22 cellular contexts compared by ENCODE assay signal in genomic region chr11:74479340-74480123, GRCh38. TPM values are rescaled to one million over a fixed set of nuclear protein-coding genes. Genes with fewer than 3 reads are reported as not detected.
DNase-seq lines count a peak whose midpoint lies in the region; ATAC-seq, FAIRE-seq and TF ChIP-seq lines count a peak whose summit lies in the region.
"Had no signal": no experiment of that assay in that cellular context is flagged by ENCODE, and none has a peak within 500 bp of the region (broad histone marks: within the 10 kb centered on the region; RNA-seq: fewer than 3 reads in every experiment).

No MANE protein-coding gene starts in this region.

- TF ChIP-seq POLR2A in HepG2 (IDR thresholded peaks at IDR 0.05; ENCODE audit: insufficient read depth in 1 of 2, low read depth in 2 of 2, low read length in 2 of 2) = no peak
- no peak for TF ChIP-seq POLR2A in right lobe of liver (IDR thresholded peaks at IDR 0.05)
- no peak for TF ChIP-seq POLR2A in H1 (IDR thresholded peaks at IDR 0.05; ENCODE audit: control extremely low read depth in 1 of 2, low read depth in 2 of 2, low read length in 2 of 2)

- TF ChIP-seq RAD21 in HepG2 (CRISPR knock-in tag; IDR thresholded peaks at IDR 0.05) (no peak), H1 (IDR thresholded peaks at IDR 0.05 in 1 of 2, conservative IDR thresholded peaks at IDR 0.05 in 1 of 2; ENCODE audit: low read depth in 2 of 2, low read length in 2 of 2) (no peak)

- no peaks in the 10 kb centered on the region for H3K36me3 ChIP-seq in HepG2 (replicated peaks in 1 of 2; ENCODE audit: control insufficient read depth in 1 of 2, insufficient read depth in 2 of 2, low read length in 2 of 2)
- H3K36me3 ChIP-seq in right lobe of liver = no peaks in the 10 kb centered on the region
- no peaks in the 10 kb centered on the region for H3K36me3 ChIP-seq in PC-3 (ENCODE audit: low read depth, low read length)
- no peaks in the 10 kb centered on the region for H3K36me3 ChIP-seq in H1 (ENCODE audit: control insufficient read depth in 2 of 4, insufficient read depth in 4 of 4, low read length in 3 of 4)

- H2BK15ac ChIP-seq in H1 (ENCODE audit: low read length) = no peak overlapping the region

- no peaks in the 10 kb centered on the region for H3F3A ChIP-seq in PC-3 (ENCODE audit: low read length, unreplicated experiment)

- no peak for DNase-seq in HepG2 (ENCODE audit: low spot score)
- DNase-seq in right lobe of liver = no peak
- no peak for DNase-seq in PC-3
- DNase-seq in H1 (ENCODE audit: low read depth in 1 of 2, low spot score in 2 of 2) = no peak
- DNase-seq in NCI-H1436 treated with DMSO at 0.1 percent for 48 hours (lab: John Stamatoyannopoulos, UW) = no peak
- DNase-seq in stimulated activated CD4-positive, alpha-beta T cell treated with anti-CD3 and anti-CD28 coated beads, Interleukin-4, amount 100 ng/mL, for 24 hours = no peak
- DNase-seq: 8988T; AML-193; C1 segment of cervical spinal cord; CD8-positive, alpha-beta T cell; H7; HFFc6; MV-4-11; NCI-H1694 treated with DMSO at 0.1 percent for 48 hours; NCI-H2081 treated with DMSO at 0.1 percent for 48 hours; NCI-H2171 treated with DMSO at 0.1 percent for 48 hours; NCI-H524 treated with DMSO at 0.1 percent for 48 hours; T-cell had no signal

- H3K27ac ChIP-seq in HepG2 (ENCODE audit: extremely low read length, insufficient read depth, low read length) (no peak overlapping the region), right lobe of liver (no peak overlapping the region), PC-3 (ENCODE audit: low read length) (peak overlapping the region; percentile 16; the same call in 1 of the 2 replicates), H1 (ENCODE audit: low read depth, low read length) (no peak overlapping the region)

- H3K9me2 ChIP-seq in PC-3 (replicated peaks; ENCODE audit: low read length) = no peaks in the 10 kb centered on the region

- no peak overlapping the region for H4K8ac ChIP-seq in H1 (ENCODE audit: extremely low read depth, insufficient read depth, low read length)

- H3K79me2 ChIP-seq in HepG2 (ENCODE audit: insufficient read depth, low read length) (no peaks in the 10 kb centered on the region), PC-3 (ENCODE audit: low read length) (no peaks in the 10 kb centered on the region), H1 (ENCODE audit: control insufficient read depth in 1 of 2, insufficient read depth in 2 of 2, low read length in 2 of 2) (no peaks in the 10 kb centered on the region)

- H3K79me1 ChIP-seq in H1 (ENCODE audit: low read depth, low read length) = no peaks in the 10 kb centered on the region

- TF ChIP-seq EP300 in HepG2 (IDR thresholded peaks at IDR 0.05; ENCODE audit: low read depth in 2 of 2, low read length in 2 of 2) (no peak), HepG2 (CRISPR knock-in tag; IDR thresholded peaks at IDR 0.05; ENCODE audit: borderline replicate concordance) (no peak), H1 (IDR thresholded peaks at IDR 0.05; ENCODE audit: borderline replicate concordance in 1 of 2, low read depth in 2 of 2, low read length in 2 of 2) (no peak)

- no peaks in the 10 kb centered on the region for H3K9me3 ChIP-seq in HepG2 (ENCODE audit: low read length)
- H3K9me3 ChIP-seq in right lobe of liver = no peaks in the 10 kb centered on the region
- no peaks in the 10 kb centered on the region for H3K9me3 ChIP-seq in PC-3 (ENCODE audit: low read length)
- H3K9me3 ChIP-seq in H1 (ENCODE audit: insufficient read depth in 2 of 2, low read depth in 1 of 2, low read length in 1 of 2) = no peaks in the 10 kb centered on the region

- H3K23me2 ChIP-seq in H1 (ENCODE audit: low read depth, low read length) = no peaks in the 10 kb centered on the region

- H2AK5ac ChIP-seq in H1 (ENCODE audit: low read depth, low read length) = no peak overlapping the region

- H2BK12ac ChIP-seq in H1 (ENCODE audit: low read depth, low read length) = no peak overlapping the region

- H3K4me3 ChIP-seq in HepG2 (replicated peaks in 1 of 3; ENCODE audit: insufficient read depth in 1 of 3, low read depth in 2 of 3, low read length in 3 of 3) (no peak overlapping the region), right lobe of liver (no peak overlapping the region), PC-3 (ENCODE audit: low read length) (no peak overlapping the region), H1 (ENCODE audit: extremely low read depth in 1 of 4, insufficient read depth in 2 of 4, low read depth in 3 of 4, low read length in 4 of 4) (no peak overlapping the region)

- no peak overlapping the region for H3K4ac ChIP-seq in H1 (replicated peaks; ENCODE audit: insufficient read length, low read depth, low read length)

- no peak overlapping the region for H3K56ac ChIP-seq in H1 (replicated peaks; ENCODE audit: insufficient read length, low read depth, low read length)

- CTCF ChIA-PET in HepG2 (lab: Yijun Ruan, JAX; ENCODE audit: low intra/inter-chr PET ratio, low total read pairs) = no interaction called here
- CTCF ChIA-PET in PC-3 (lab: Charles Lee) = interaction anchor here (0.6 kb wide), 2 partner anchors 13 to 107 kb away, joined by 4 to 6 read pairs; no protein-coding TSS in a partner anchor
- CTCF ChIA-PET in H1 (lab: Charles Lee; ENCODE audit: partially characterized antibody) = interaction anchor here (0.6 to 1.4 kb wide), 5 partner anchors 16 to 90 kb away, joined by 3 to 6 read pairs (median 4); no protein-coding TSS in a partner anchor

- intact Hi-C loops in HepG2 (cut with micrococcal nuclease; ENCODE audit: unreplicated experiment) (no loop called here), right lobe of liver (cut with DNase I) (no loop called here), PC-3 (cut with micrococcal nuclease) (no loop called here)

- no peak overlapping the region for H3K23ac ChIP-seq in H1 (ENCODE audit: insufficient read length)

- BruUV-seq in HepG2 (replicated peaks; lab: Mats Ljungman, UMichigan) (no TSS peak), PC-3 (replicated peaks; lab: Mats Ljungman, UMichigan) (no TSS peak)

- TF ChIP-seq CTCF in HepG2 (CRISPR knock-in tag; IDR thresholded peaks at IDR 0.05) (no peak), right lobe of liver (IDR thresholded peaks at IDR 0.05) (no peak), PC-3 (conservative IDR thresholded peaks at IDR 0.05; ENCODE audit: low read depth, low read length) (no peak), H1 (IDR thresholded peaks at IDR 0.05; ENCODE audit: control extremely low read depth in 1 of 3, insufficient read depth in 1 of 3, low read depth in 1 of 3, low read length in 3 of 3) (no peak)

- FAIRE-seq in HepG2 (lab: Jason Lieb, UNC) = no peak
- FAIRE-seq in H1 (lab: Jason Lieb, UNC) = no peak
- FAIRE-seq: G401.6 had no signal

- no peak overlapping the region for H4K5ac ChIP-seq in H1 (ENCODE audit: insufficient read length, low read depth, low read length)

- no peak overlapping the region for H3K18ac ChIP-seq in H1 (ENCODE audit: extremely low read depth, low read length)

- in situ Hi-C loops in HepG2 (cut with HindIII; ENCODE audit: extremely low pct_ligation_motif_present, low pct_unique_long_range_greater_than_20kb) = no loop called here

- no peak for ATAC-seq in HepG2
- no peak for ATAC-seq in right lobe of liver
- ATAC-seq in PC-3 = no peak
- no peak for ATAC-seq in GM21528 (IDR thresholded peaks at IDR 0.05; ENCODE audit: low FRiP score, unreplicated experiment)
- ATAC-seq: CD8-positive, alpha-beta T cell; Right ventricle myocardium inferior; T-cell had no signal

- no peak overlapping the region for H2BK5ac ChIP-seq in H1 (ENCODE audit: low read depth, low read length)

- 8% methylated on average over 9 of the region's 9 CpGs for WGBS in HepG2 (ENCODE audit: low lambda C conversion rate)
- 60% methylated on average over 9 of the region's 9 CpGs for WGBS in right lobe of liver (ENCODE audit: insufficient coverage, low coverage, low lambda C conversion rate, missing lambda C conversion rate)
- WGBS in H1 (ENCODE audit: extremely low coverage in 1 of 2, insufficient coverage in 1 of 2, insufficient read length in 1 of 2, insufficient replicate concordance in 2 of 2, low coverage in 1 of 2, low lambda C conversion rate in 2 of 2, missing lambda C conversion rate in 1 of 2), 2 experiments = 91% methylated on average over 9 of the region's 9 CpGs; no CpG with 5 or more reads in 1 of the 2 experiments

- H3K27me3 ChIP-seq in HepG2 (ENCODE audit: control insufficient read depth in 1 of 2, insufficient read depth in 2 of 2, low read length in 2 of 2) (no peaks in the 10 kb centered on the region), right lobe of liver (no peaks in the 10 kb centered on the region), PC-3 (ENCODE audit: low read length) (no peaks in the 10 kb centered on the region), H1 (replicated peaks in 1 of 4; ENCODE audit: control insufficient read depth in 3 of 4, extremely low read depth in 1 of 4, insufficient read depth in 3 of 4, low read length in 3 of 4) (no peaks in the 10 kb centered on the region)

- no peak overlapping the region for H3K9ac ChIP-seq in HepG2 (ENCODE audit: insufficient read depth, low read depth, low read length)
- no peak overlapping the region for H3K9ac ChIP-seq in PC-3 (ENCODE audit: low read length)
- no peak overlapping the region for H3K9ac ChIP-seq in H1 (replicated peaks in 1 of 4; ENCODE audit: extremely low read depth in 1 of 4, low read depth in 3 of 4, low read length in 3 of 4)

- H2BK20ac ChIP-seq in H1 (ENCODE audit: low read length) = no peak overlapping the region

- H3K4me2 ChIP-seq in HepG2 (ENCODE audit: low read depth, low read length) = peak overlapping the region; percentile 51
- H3K4me2 ChIP-seq in PC-3 (ENCODE audit: low read length) = no peak overlapping the region
- no peak overlapping the region for H3K4me2 ChIP-seq in H1 (ENCODE audit: insufficient read depth in 1 of 2, low read depth in 2 of 2, low read length in 2 of 2)

- H4K20me1 ChIP-seq in HepG2 (ENCODE audit: insufficient read depth, low read length) (no peaks in the 10 kb centered on the region), PC-3 (ENCODE audit: low read length) (no peaks in the 10 kb centered on the region), H1 (replicated peaks in 1 of 2; ENCODE audit: control insufficient read depth in 1 of 2, insufficient read depth in 2 of 2, low read length in 2 of 2) (no peaks in the 10 kb centered on the region)

- POLR2A ChIA-PET in HepG2 (lab: Yijun Ruan, JAX) = no interaction called here
- POLR2A ChIA-PET in PC-3 (lab: Charles Lee; ENCODE audit: unreplicated experiment) = no interaction called here
- POLR2A ChIA-PET in H1 (lab: Charles Lee; ENCODE audit: partially characterized antibody) = interaction anchor here (0.7 to 1.8 kb wide), 2 partner anchors 13 to 92 kb away, joined by 3 to 7 read pairs; partner anchors contain the start of gene LIPT2

- no peak overlapping the region for H4K91ac ChIP-seq in H1 (replicated peaks; ENCODE audit: insufficient read length, low read length)

- H2BK120ac ChIP-seq in H1 (replicated peaks; ENCODE audit: low read depth, low read length) = no peak overlapping the region

- H3K14ac ChIP-seq in H1 (ENCODE audit: insufficient read length) = no peak overlapping the region

- peaks cover 30% of the 10 kb centered on the region for H3K4me1 ChIP-seq in HepG2 (ENCODE audit: insufficient read depth, low read length)
- H3K4me1 ChIP-seq in right lobe of liver = no peaks in the 10 kb centered on the region
- peaks cover 8% of the 10 kb centered on the region for H3K4me1 ChIP-seq in PC-3 (ENCODE audit: insufficient read depth, low read length)
- H3K4me1 ChIP-seq in H1 (replicated peaks in 1 of 4; ENCODE audit: control insufficient read depth in 3 of 4, insufficient read depth in 4 of 4, low read length in 3 of 4) = no peaks in the 10 kb centered on the region

- peak overlapping the region; percentile 42 for H2AFZ ChIP-seq in HepG2 (ENCODE audit: low read length)
- 0 out of 2 replicates have a peak overlapping the region, but pooled peaks have one; percentile 37 for H2AFZ ChIP-seq in PC-3 (ENCODE audit: low read length)
- H2AFZ ChIP-seq in H1 (ENCODE audit: low read length) = no peak overlapping the region

RNA-seq across cellular contexts. Expression of gene KCNE3, which starts 12.2 kb away (rescaled TPM):
- total RNA-seq in HepG2 (2016; rRNA removed; fragmentation: Illumina TruSeq; extraction: Trizol) (0.33 and 0.41 TPM in 2 replicates), right lobe of liver (1 to 10 TPM; 1.3 to 7.6 (median 4.8) TPM), PC-3 (2014; rRNA removed) (0.58 and 0.73 TPM in 2 replicates)
- 0.09 TPM in 1 of 2 replicates, not detected in the other for total RNA-seq in HepG2 (2016; cell fraction: cytosol; rRNA removed; fragmentation: Illumina TruSeq; extraction: Trizol; ENCODE audit: low read depth)
- total RNA-seq in HepG2 (2016; cell fraction: insoluble cytoplasmic fraction; rRNA removed; fragmentation: Illumina TruSeq; extraction: Trizol) = 0.52 and 0.76 TPM in 2 replicates
- 0.31 and 0.43 TPM in 2 replicates for total RNA-seq in HepG2 (2016; cell fraction: membrane; rRNA removed; fragmentation: Illumina TruSeq; extraction: Trizol)
- total RNA-seq in HepG2 (2016; cell fraction: nucleus; rRNA removed; fragmentation: Illumina TruSeq; extraction: Trizol) = 0.16 and 0.25 TPM in 2 replicates
- polyA plus RNA-seq in HepG2 (2011; rRNA removed) (2.2 and 2.3 TPM in 2 replicates), H1 (2011; rRNA removed) (1.9 and 4.1 TPM in 2 replicates)
- polyA plus RNA-seq in HepG2 (2011; cell fraction: cytosol; rRNA removed) = 1.6 and 2.1 TPM in 2 replicates
- 1.1 and 1.2 TPM in 2 replicates for polyA plus RNA-seq in HepG2 (2011; cell fraction: nucleus; rRNA removed)
- polyA plus RNA-seq in HepG2 (2012) = 1.8 and 5.3 TPM in 2 replicates
- polyA plus RNA-seq in HepG2 (2016; cell fraction: cytosol; fragmentation: Illumina TruSeq; extraction: Trizol; ENCODE audit: low read depth) = 0.18 TPM in 1 of 2 replicates, not detected in the other
- polyA plus RNA-seq in HepG2 (2016; cell fraction: insoluble cytoplasmic fraction; fragmentation: Illumina TruSeq; extraction: Trizol; ENCODE audit: low read depth) = 0.40 and 0.46 TPM in 2 replicates
- polyA plus RNA-seq in HepG2 (2016; cell fraction: membrane; fragmentation: Illumina TruSeq; extraction: Trizol; ENCODE audit: low read depth) = 0.26 and 0.42 TPM in 2 replicates
- polyA plus RNA-seq in HepG2 (2016; cell fraction: nucleus; fragmentation: Illumina TruSeq; extraction: Trizol; ENCODE audit: insufficient read depth, low read depth) = 0.23 and 0.37 TPM in 2 replicates
- polyA minus RNA-seq in HepG2 (2011; rRNA and poly(A)+ RNA removed; ENCODE audit: low replicate concordance) = 5.6 TPM in 1 of 2 replicates, not detected in the other
- polyA minus RNA-seq in HepG2 (2011; cell fraction: cytosol; rRNA and poly(A)+ RNA removed) = 0.97 and 2.2 TPM in 2 replicates
- 0.52 and 0.62 TPM in 2 replicates for polyA minus RNA-seq in HepG2 (2011; cell fraction: nucleus; rRNA and poly(A)+ RNA removed)
- total RNA-seq in H1 (2021; fragmentation: NEBNext Ultra II Directional; extraction: Animal tissue kit (Norgen Biotek cat#: 25700)) = 2.8 and 3.5 TPM in 2 replicates
- polyA plus RNA-seq in H1 (2011; cell fraction: cytosol; rRNA removed) = 4.1 TPM
- polyA plus RNA-seq in H1 (2011; cell fraction: nucleus; rRNA removed) = 4.5 TPM
- 1.8 to 3.9 TPM (median 2.4 TPM) in 4 replicates for polyA plus RNA-seq in H1 (2012, experiment 1 of 2)
- polyA plus RNA-seq in H1 (2012, experiment 2 of 2) = 2.3 TPM
- 2.9 TPM for polyA plus RNA-seq in H1 (2013, experiment 1 of 2)
- 2.7 TPM for polyA plus RNA-seq in H1 (2013, experiment 2 of 2)
- polyA minus RNA-seq in H1 (2011; rRNA and poly(A)+ RNA removed) = 2.9 and 4.5 TPM in 2 replicates
- polyA minus RNA-seq in H1 (2011; cell fraction: cytosol; rRNA and poly(A)+ RNA removed) = 3.2 TPM
- 1.1 TPM for polyA minus RNA-seq in H1 (2011; cell fraction: nucleus; rRNA and poly(A)+ RNA removed)
- total RNA-seq: CD8-positive, alpha-beta T cell; OCI-LY7 had no signal

RNA-seq across cellular contexts. Expression of gene LIPT2, which starts 14.0 kb away (rescaled TPM):
- 3.0 and 5.6 TPM in 2 replicates for total RNA-seq in HepG2 (2016; rRNA removed; fragmentation: Illumina TruSeq; extraction: Trizol)
- total RNA-seq in HepG2 (2016; cell fraction: cytosol; rRNA removed; fragmentation: Illumina TruSeq; extraction: Trizol; ENCODE audit: low read depth) = 1.5 and 1.8 TPM in 2 replicates
- total RNA-seq in HepG2 (2016; cell fraction: insoluble cytoplasmic fraction; rRNA removed; fragmentation: Illumina TruSeq; extraction: Trizol) = 3.0 and 3.9 TPM in 2 replicates
- total RNA-seq in HepG2 (2016; cell fraction: membrane; rRNA removed; fragmentation: Illumina TruSeq; extraction: Trizol) = 1.8 and 2.3 TPM in 2 replicates
- total RNA-seq in HepG2 (2016; cell fraction: nucleus; rRNA removed; fragmentation: Illumina TruSeq; extraction: Trizol) = 1.1 and 2.9 TPM in 2 replicates
- polyA plus RNA-seq in HepG2 (2011; rRNA removed) = 4.8 and 5.6 TPM in 2 replicates
- polyA plus RNA-seq in HepG2 (2011; cell fraction: cytosol; rRNA removed) = 3.9 and 4.9 TPM in 2 replicates
- 2.4 and 2.5 TPM in 2 replicates for polyA plus RNA-seq in HepG2 (2011; cell fraction: nucleus; rRNA removed)
- 1.2 and 4.0 TPM in 2 replicates for polyA plus RNA-seq in HepG2 (2012)
- 0.84 and 1.2 TPM in 2 replicates for polyA plus RNA-seq in HepG2 (2016; cell fraction: cytosol; fragmentation: Illumina TruSeq; extraction: Trizol; ENCODE audit: low read depth)
- 3.5 and 3.9 TPM in 2 replicates for polyA plus RNA-seq in HepG2 (2016; cell fraction: insoluble cytoplasmic fraction; fragmentation: Illumina TruSeq; extraction: Trizol; ENCODE audit: low read depth)
- polyA plus RNA-seq in HepG2 (2016; cell fraction: membrane; fragmentation: Illumina TruSeq; extraction: Trizol; ENCODE audit: low read depth) = 1.3 and 1.7 TPM in 2 replicates
- polyA plus RNA-seq in HepG2 (2016; cell fraction: nucleus; fragmentation: Illumina TruSeq; extraction: Trizol; ENCODE audit: insufficient read depth, low read depth) = 3.3 and 3.5 TPM in 2 replicates
- 4.6 and 7.6 TPM in 2 replicates for polyA minus RNA-seq in HepG2 (2011; rRNA and poly(A)+ RNA removed; ENCODE audit: low replicate concordance)
- polyA minus RNA-seq in HepG2 (2011; cell fraction: cytosol; rRNA and poly(A)+ RNA removed) = 1.6 and 1.9 TPM in 2 replicates
- polyA minus RNA-seq in HepG2 (2011; cell fraction: nucleus; rRNA and poly(A)+ RNA removed) = 2.8 and 4.2 TPM in 2 replicates
- total RNA-seq in right lobe of liver = 1 to 10 TPM in 5 of 6 experiments, under 1 TPM in 1; 0.89 to 2.9 (median 2.1) TPM
- 9.4 and 11.3 TPM in 2 replicates for total RNA-seq in PC-3 (2014; rRNA removed)
- 6.4 and 7.7 TPM in 2 replicates for total RNA-seq in H1 (2021; fragmentation: NEBNext Ultra II Directional; extraction: Animal tissue kit (Norgen Biotek cat#: 25700))
- polyA plus RNA-seq in H1 (2011; rRNA removed) = 16.4 and 16.7 TPM in 2 replicates
- 15.4 TPM for polyA plus RNA-seq in H1 (2011; cell fraction: cytosol; rRNA removed)
- polyA plus RNA-seq in H1 (2011; cell fraction: nucleus; rRNA removed) = 11.5 TPM
- polyA plus RNA-seq in H1 (2012, experiment 1 of 2) = 4.9 to 6.9 TPM (median 5.9 TPM) in 4 replicates
- 7.6 TPM for polyA plus RNA-seq in H1 (2012, experiment 2 of 2)
- 7.0 TPM for polyA plus RNA-seq in H1 (2013, experiment 1 of 2)
- 7.0 TPM for polyA plus RNA-seq in H1 (2013, experiment 2 of 2)
- polyA minus RNA-seq in H1 (2011; rRNA and poly(A)+ RNA removed) = 10.8 and 17.9 TPM in 2 replicates
- 9.2 TPM for polyA minus RNA-seq in H1 (2011; cell fraction: cytosol; rRNA and poly(A)+ RNA removed)
- polyA minus RNA-seq in H1 (2011; cell fraction: nucleus; rRNA and poly(A)+ RNA removed) = 14.3 TPM

Comparison
In these comparisons a context has a peak if more than half of its experiments do, and no peak if none do; other contexts are left out.
1. Of the 41 proteins assayed by ChIP-seq in both HepG2 and H1: peak only in HepG2: none; only in H1: none; in both: CEBPB; in neither: 40.